ENCODE assay signal across 8 cellular contexts in genomic region chr14:76919431-76919810, GRCh38.
A peak's percentile ranks its signal among the peaks of the same experiment; 100 is the strongest.
DNase-seq lines count a peak whose midpoint lies in the region; ATAC-seq and TF ChIP-seq lines count a peak whose summit lies in the region.

No MANE protein-coding gene starts in this region.

- H3K27ac ChIP-seq in coronary artery (peak overlapping the region; percentile 92 to 93), muscle layer of colon (ENCODE audit: low read depth, low read length) (peak overlapping the region; percentile 93), uterus (peak overlapping the region; percentile 83 to 88)

- H3K9ac ChIP-seq in muscle layer of colon (ENCODE audit: low read length): peak overlapping the region; percentile 86

- H3K36me3 ChIP-seq in muscle layer of colon (ENCODE audit: insufficient read depth, low read length): no peaks in the 10 kb centered on the region
- no peaks in the 10 kb centered on the region for H3K36me3 ChIP-seq in uterus

- ATAC-seq in Right ventricle myocardium superior (ENCODE audit: poor library complexity) (peak; percentile 0), Right ventricle myocardium inferior (no peak), omental fat pad (ENCODE audit: low FRiP score) (no peak)

- H3K9me3 ChIP-seq in muscle layer of colon (ENCODE audit: low read length) (no peaks in the 10 kb centered on the region), uterus (no peaks in the 10 kb centered on the region)

- TF ChIP-seq CTCF in coronary artery (IDR thresholded peaks at IDR 0.05) (no peak), uterus (IDR thresholded peaks at IDR 0.05) (no peak), omental fat pad (IDR thresholded peaks at IDR 0.05) (no peak)

- no peak for DNase-seq in Right ventricle myocardium superior
- DNase-seq in Right ventricle myocardium inferior (ENCODE audit: missing footprints): no peak
- no peak for DNase-seq in coronary artery (ENCODE audit: low spot score)
- no peak for DNase-seq in uterus
- DNase-seq in omental fat pad (ENCODE audit: low spot score): no peak
- DNase-seq in germinal center (ENCODE audit: low spot score): no peak
- no peak for DNase-seq in 8988T

- H3K4me3 ChIP-seq in coronary artery: peak overlapping the region; percentile 40
- peak overlapping the region in 1 of 2 donors; percentile 42 for H3K4me3 ChIP-seq in muscle layer of colon (ENCODE audit: low read depth in 1 of 2, low read length in 2 of 2)
- no peak overlapping the region for H3K4me3 ChIP-seq in uterus

- intact Hi-C loops in Right ventricle myocardium superior (cut with DNase I) (loop anchor here (2.0 to 5.0 kb wide), 2 partner anchors 37 to 108 kb away; partner anchors contain the start of gene IRF2BPL), Right ventricle myocardium inferior (cut with DNase I) (loop anchor here (1.0 to 2.0 kb wide), 3 partner anchors 37 to 121 kb away; no protein-coding TSS in a partner anchor), uterus (cut with DNase I; ENCODE audit: low total_unique reads) (no loop called here)

- H3K4me1 ChIP-seq in muscle layer of colon (ENCODE audit: insufficient read depth, low read length) (peaks cover 47% of the 10 kb centered on the region), uterus (peaks cover 21 to 32% of the 10 kb centered on the region in 2 donors)

- no peak for TF ChIP-seq POLR2A in uterus (IDR thresholded peaks at IDR 0.05)

- H3K27me3 ChIP-seq in muscle layer of colon (ENCODE audit: control insufficient read depth in 1 of 2, insufficient read depth in 2 of 2, low read length in 2 of 2): no peaks in the 10 kb centered on the region
- no peaks in the 10 kb centered on the region for H3K27me3 ChIP-seq in uterus
